ENCODE assay signal across 30 cellular contexts in the genomic region with DNA sequence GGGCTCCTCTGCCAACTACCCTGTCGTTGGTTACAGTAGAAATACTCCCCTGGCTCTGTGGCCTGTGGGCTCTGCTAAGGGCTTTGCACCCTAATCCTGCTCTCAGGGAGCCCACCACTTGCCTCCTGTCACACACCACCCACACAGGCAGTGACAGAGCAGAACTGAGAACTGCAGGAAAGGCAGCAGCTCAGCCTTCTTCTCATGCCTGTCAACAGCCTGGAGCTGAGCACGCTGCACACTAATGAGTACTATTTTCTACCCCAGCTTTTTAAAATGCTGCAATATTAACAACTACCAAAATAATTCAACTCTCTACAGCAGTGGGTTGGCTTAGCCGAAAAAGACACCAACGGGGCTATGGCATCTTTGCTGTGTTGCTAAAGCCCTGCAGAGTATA. TPM values are rescaled to one million over a fixed set of nuclear protein-coding genes. Genes with fewer than 3 reads are reported as not detected.
DNase-seq lines count a peak whose midpoint lies in the region; ATAC-seq and TF ChIP-seq lines count a peak whose summit lies in the region.
"Had no signal": no experiment of that assay in that cellular context is flagged by ENCODE, and none has a peak within 500 bp of the region (broad histone marks: within the 10 kb centered on the region; RNA-seq: fewer than 3 reads in every experiment).

No MANE protein-coding gene starts in this region.

- H3K27ac ChIP-seq in HEK293 (ENCODE audit: extremely low read depth, low read depth, low read length) = no peak overlapping the region
- H3K27ac ChIP-seq in right cardiac atrium (ENCODE audit: low read length) = no peak overlapping the region
- no peak overlapping the region for H3K27ac ChIP-seq in Peyer's patch
- H3K27ac ChIP-seq: BLaER1 treated with 17β-estradiol and CSF1 and Interleukin-3, amounts not matched to agents 10 nM and 100 nM; body of pancreas; colonic mucosa; neutrophil; psoas muscle had no signal

- intact Hi-C loops in right cardiac atrium (cut with DNase I) = loop anchor here in 1 of 4 donors (10.0 kb wide), 1 partner anchor 367 kb away; the partner anchor contains the start of gene ATP1B1

- H3K27me3 ChIP-seq in right cardiac atrium (ENCODE audit: control insufficient read depth, insufficient read depth) (no peaks in the 10 kb centered on the region), Peyer's patch (no peaks in the 10 kb centered on the region)
- H3K27me3 ChIP-seq: BLaER1 treated with 17β-estradiol and CSF1 and Interleukin-3, amounts not matched to agents 10 nM and 100 nM; body of pancreas; colonic mucosa; neutrophil had no signal

- H3K4me1 ChIP-seq in HEK293 (ENCODE audit: control insufficient read depth, insufficient read depth, low read length) = no peaks in the 10 kb centered on the region
- peaks cover 2% of the 10 kb centered on the region for H3K4me1 ChIP-seq in right cardiac atrium (ENCODE audit: control insufficient read depth, insufficient read depth, low read length)
- no peaks in the 10 kb centered on the region for H3K4me1 ChIP-seq in Peyer's patch
- H3K4me1 ChIP-seq: BLaER1 treated with 17β-estradiol and CSF1 and Interleukin-3, amounts not matched to agents 10 nM and 100 nM; body of pancreas; colonic mucosa had no signal

- ATAC-seq in right cardiac atrium = peak; percentile 25 to 62
- ATAC-seq: body of pancreas; effector memory CD8-positive, alpha-beta T cell; psoas muscle had no signal

- H3K36me3 ChIP-seq in HEK293 (ENCODE audit: control insufficient read depth in 2 of 2, insufficient read depth in 1 of 2, low read length in 2 of 2) = no peaks in the 10 kb centered on the region
- no peaks in the 10 kb centered on the region for H3K36me3 ChIP-seq in Peyer's patch
- H3K36me3 ChIP-seq: BLaER1 treated with 17β-estradiol and CSF1 and Interleukin-3, amounts not matched to agents 10 nM and 100 nM; colonic mucosa; neutrophil had no signal

- WGBS in right cardiac atrium = 35% methylated on average over 4 of the region's 4 CpGs

- peak overlapping the region; percentile 51 to 96 (median 88) for H3K27ac Mint-ChIP-seq in brain
- H3K27ac Mint-ChIP-seq: activated naive CD8-positive, alpha-beta T cell treated with anti-CD3 and anti-CD28 coated beads, Interleukin-2, amount 10 ng/mL, durations not matched to agents 7 days and 5 days; effector memory CD8-positive, alpha-beta T cell; memory B cell had no signal

- TF ChIP-seq CTCF in HEK293 (tag by site-specific recombination; IDR thresholded peaks at IDR 0.05) (no peak), brain (conservative IDR thresholded peaks at IDR 0.05) (no peak), Peyer's patch (IDR thresholded peaks at IDR 0.05) (no peak)

- DNase-seq in right cardiac atrium (peak in 1 of 3 donors; percentile 45), retina (peak; percentile 20), Peyer's patch (no peak), HUDEP-2 (lab: John Stamatoyannopoulos, UW; ENCODE audit: unreplicated experiment in 76 of 76) (no peak), medulla oblongata (ENCODE audit: extremely low spot score) (no peak), DMS53 (lab: John Stamatoyannopoulos, UW) (no peak)
- DNase-seq: activated CD4-positive, CD25-positive, alpha-beta regulatory T cell treated with anti-CD3 and anti-CD28 coated beads, Interleukin-2, amount 50 U/mL, for 72 hours; activated effector memory CD4-positive, alpha-beta T cell treated with anti-CD3 and anti-CD28 coated beads, Interleukin-2, amount 50 U/mL, for 16 hours; activated naive CD8-positive, alpha-beta T cell treated with anti-CD3 and anti-CD28 coated beads, Interleukin-2, amount 10 ng/mL, durations not matched to agents 7 days and 5 days; activated T-cell treated with anti-CD3 and anti-CD28 coated beads, Interleukin-2, amount 50 U/mL, for 1 hour; body of pancreas; colonic mucosa; COR-L47; effector memory CD8-positive, alpha-beta T cell; erythroblast; HCEC 1CT; NCI-H1092 treated with DMSO at 0.1 percent for 48 hours; NCI-H187; NCI-H2171 treated with DMSO at 0.1 percent for 48 hours; NCI-H510A treated with DMSO at 0.1 percent for 48 hours; psoas muscle; stimulated activated CD4-positive, alpha-beta T cell treated with anti-CD3 and anti-CD28 coated beads, Interleukin-2, amount 100 ng/mL, for 24 hours had no signal

- peaks cover 5% of the 10 kb centered on the region for H3K27me3 Mint-ChIP-seq in brain

- H3K4me3 ChIP-seq in HEK293 (ENCODE audit: low read depth, low read length) (no peak overlapping the region), right cardiac atrium (ENCODE audit: low read length) (no peak overlapping the region), Peyer's patch (no peak overlapping the region)
- H3K4me3 ChIP-seq: BLaER1 treated with 17β-estradiol and CSF1 and Interleukin-3, amounts not matched to agents 10 nM and 100 nM; body of pancreas; colonic mucosa; psoas muscle had no signal

- H3K9me3 Mint-ChIP-seq in brain = no peaks in the 10 kb centered on the region
- H3K9me3 Mint-ChIP-seq: activated naive CD8-positive, alpha-beta T cell treated with anti-CD3 and anti-CD28 coated beads, Interleukin-2, amount 10 ng/mL, durations not matched to agents 7 days and 5 days; effector memory CD8-positive, alpha-beta T cell; memory B cell had no signal

- H3K4me3 Mint-ChIP-seq in brain = peak overlapping the region in 1 of 5 experiments; percentile 62
- H3K4me3 Mint-ChIP-seq: activated naive CD8-positive, alpha-beta T cell treated with anti-CD3 and anti-CD28 coated beads, Interleukin-2, amount 10 ng/mL, durations not matched to agents 7 days and 5 days; effector memory CD8-positive, alpha-beta T cell; memory B cell had no signal

- POLR2A ChIA-PET in HEK293 (lab: Yijun Ruan, JAX) = no interaction called here

- no peaks in the 10 kb centered on the region for H3K9me3 ChIP-seq in HEK293 (ENCODE audit: control insufficient read depth, insufficient read depth, low read depth, low read length)
- H3K9me3 ChIP-seq in right cardiac atrium (ENCODE audit: control insufficient read depth, low read length) = no peaks in the 10 kb centered on the region
- H3K9me3 ChIP-seq in Peyer's patch = no peaks in the 10 kb centered on the region
- H3K9me3 ChIP-seq: BLaER1 treated with 17β-estradiol and CSF1 and Interleukin-3, amounts not matched to agents 10 nM and 100 nM; body of pancreas; colonic mucosa; neutrophil; psoas muscle had no signal

- H3K4me1 Mint-ChIP-seq in brain = peaks cover 32% of the 10 kb centered on the region
- H3K4me1 Mint-ChIP-seq: activated naive CD8-positive, alpha-beta T cell treated with anti-CD3 and anti-CD28 coated beads, Interleukin-2, amount 10 ng/mL, durations not matched to agents 7 days and 5 days; memory B cell had no signal

- no peaks in the 10 kb centered on the region for H3K36me3 Mint-ChIP-seq in brain
- H3K36me3 Mint-ChIP-seq: activated naive CD8-positive, alpha-beta T cell treated with anti-CD3 and anti-CD28 coated beads, Interleukin-2, amount 10 ng/mL, durations not matched to agents 7 days and 5 days; memory B cell had no signal

- CTCF ChIA-PET in HEK293 (lab: Yijun Ruan, JAX) = no interaction called here

- TF ChIP-seq POLR2A in Peyer's patch (IDR thresholded peaks at IDR 0.05) = no peak

TF ChIP-seq in HEK293, 187 proteins besides CTCF, POLR2A, EP300 and RAD21:
- no peak for TF ChIP-seq ZNF670 (tag by site-specific recombination; IDR thresholded peaks at IDR 0.05; ENCODE audit: low read depth)
- peak; percentile 30; the same call in 1 of the 2 replicates for TF ChIP-seq ZFHX2 (tag by site-specific recombination; conservative IDR thresholded peaks at IDR 0.05)

RNA-seq across cellular contexts. Expression of gene DPT, which starts 8.4 kb away (rescaled TPM):
- polyA plus RNA-seq in brain (ENCODE audit: insufficient read depth, low read depth, low replicate concordance) = not detected
- 100 to 1,000 TPM in 3 of 4 donors, 10 to 100 TPM in 1; 77.0 to 151 (median 119) TPM for total RNA-seq in right cardiac atrium
- 77.0 TPM for polyA plus RNA-seq in right cardiac atrium
- 10 to 100 TPM in 3 of 4 donors, 1 to 10 TPM in 1; 6.8 to 25.9 (median 17.2) TPM for total RNA-seq in Peyer's patch
- total RNA-seq: activated naive CD8-positive, alpha-beta T cell treated with anti-CD3 and anti-CD28 coated beads, Interleukin-2, amount 10 ng/mL, durations not matched to agents 7 days and 5 days; SK-MEL-5; T-helper 1 cell treated with Interleukin-12 subunit alpha and Interleukin-12 subunit beta and Interleukin-4 antibody, amounts not matched to agents 30 ng/mL and 1 ng/mL, for 36 hours had no signal
- polyA plus RNA-seq: AG04450 had no signal
